Comparison of ENCODE assay signal across 9 cellular contexts in genomic region chr16:1048442-1049112, GRCh38. TPM values are rescaled to one million over a fixed set of nuclear protein-coding genes. Genes with fewer than 3 reads are reported as not detected.
A peak's percentile ranks its signal among the peaks of the same experiment; 100 is the strongest.
DNase-seq lines count a peak whose midpoint lies in the region; ATAC-seq and TF ChIP-seq lines count a peak whose summit lies in the region.
"Had no signal": no experiment of that assay in that cellular context is flagged by ENCODE, and none has a peak within 500 bp of the region (broad histone marks: within the 10 kb centered on the region; RNA-seq: fewer than 3 reads in every experiment).

No MANE protein-coding gene starts in this region.

- no peak overlapping the region for H3K27ac ChIP-seq in 22Rv1
- H3K27ac ChIP-seq in CD4-positive, alpha-beta memory T cell (ENCODE audit: low read depth, low read length): no peak overlapping the region

- intact Hi-C loops in CD4-positive, alpha-beta memory T cell (cut with micrococcal nuclease): no loop called here
- intact Hi-C loops in posterior vena cava (cut with DNase I): no loop called here

- H3K36me3 Mint-ChIP-seq in activated CD8-positive, alpha-beta T cell treated with anti-CD3 and anti-CD28 coated beads, Interleukin-2, amount 10 ng/mL, durations not matched to agents 7 days and 5 days (ENCODE audit: low read depth): no peaks in the 10 kb centered on the region
- no peaks in the 10 kb centered on the region for H3K36me3 Mint-ChIP-seq in CD4-positive, alpha-beta memory T cell
- H3K36me3 Mint-ChIP-seq in T-helper 2 cell treated with Interferon-gamma antibody and Interleukin-4, amounts not matched to agents 5 μg/mL and 100 μg/mL, for 36 hours (ENCODE audit: low read depth): no peaks in the 10 kb centered on the region

- no peak overlapping the region for H3K4me3 Mint-ChIP-seq in activated CD8-positive, alpha-beta T cell treated with anti-CD3 and anti-CD28 coated beads, Interleukin-2, amount 10 ng/mL, durations not matched to agents 7 days and 5 days
- no peak overlapping the region for H3K4me3 Mint-ChIP-seq in CD4-positive, alpha-beta memory T cell
- no peak overlapping the region for H3K4me3 Mint-ChIP-seq in T-helper 2 cell treated with Interferon-gamma antibody and Interleukin-4, amounts not matched to agents 5 μg/mL and 100 μg/mL, for 36 hours

- TF ChIP-seq CTCF in 22Rv1 (IDR thresholded peaks at IDR 0.05): peak; percentile 17

- H3K9me3 Mint-ChIP-seq in activated CD8-positive, alpha-beta T cell treated with anti-CD3 and anti-CD28 coated beads, Interleukin-2, amount 10 ng/mL, durations not matched to agents 7 days and 5 days (ENCODE audit: insufficient read depth): no peaks in the 10 kb centered on the region
- H3K9me3 Mint-ChIP-seq in CD4-positive, alpha-beta memory T cell: no peaks in the 10 kb centered on the region
- no peaks in the 10 kb centered on the region for H3K9me3 Mint-ChIP-seq in T-helper 2 cell treated with Interferon-gamma antibody and Interleukin-4, amounts not matched to agents 5 μg/mL and 100 μg/mL, for 36 hours

- peaks cover 4% of the 10 kb centered on the region; the same call in 1 of the 2 replicates for H3K4me1 ChIP-seq in ES-I3 (ENCODE audit: insufficient read depth, low read length)
- H3K4me1 ChIP-seq in CD4-positive, alpha-beta memory T cell (ENCODE audit: insufficient read depth, low read length): no peaks in the 10 kb centered on the region

- no peaks in the 10 kb centered on the region for H3K27me3 Mint-ChIP-seq in activated CD8-positive, alpha-beta T cell treated with anti-CD3 and anti-CD28 coated beads, Interleukin-2, amount 10 ng/mL, durations not matched to agents 7 days and 5 days (ENCODE audit: low read depth)
- no peaks in the 10 kb centered on the region for H3K27me3 Mint-ChIP-seq in CD4-positive, alpha-beta memory T cell
- no peaks in the 10 kb centered on the region for H3K27me3 Mint-ChIP-seq in T-helper 2 cell treated with Interferon-gamma antibody and Interleukin-4, amounts not matched to agents 5 μg/mL and 100 μg/mL, for 36 hours (ENCODE audit: low read depth)

- no peak overlapping the region for H3K4me3 ChIP-seq in CD4-positive, alpha-beta memory T cell (ENCODE audit: low read length in 2 of 2)

- H3K9ac ChIP-seq in ES-I3 (ENCODE audit: low read depth, low read length): peak overlapping the region; percentile 28; the same call in 1 of the 2 replicates

- H3K27me3 ChIP-seq in CD4-positive, alpha-beta memory T cell (ENCODE audit: insufficient read depth, low read length): no peaks in the 10 kb centered on the region

- no peaks in the 10 kb centered on the region for H3K4me1 Mint-ChIP-seq in activated CD8-positive, alpha-beta T cell treated with anti-CD3 and anti-CD28 coated beads, Interleukin-2, amount 10 ng/mL, durations not matched to agents 7 days and 5 days (ENCODE audit: low read depth)
- no peaks in the 10 kb centered on the region for H3K4me1 Mint-ChIP-seq in CD4-positive, alpha-beta memory T cell
- H3K4me1 Mint-ChIP-seq in T-helper 2 cell treated with Interferon-gamma antibody and Interleukin-4, amounts not matched to agents 5 μg/mL and 100 μg/mL, for 36 hours (ENCODE audit: low read depth): no peaks in the 10 kb centered on the region

- no peaks in the 10 kb centered on the region for H3K9me3 ChIP-seq in ES-I3 (ENCODE audit: control insufficient read depth, insufficient read depth, low read length)
- H3K9me3 ChIP-seq in CD4-positive, alpha-beta memory T cell (ENCODE audit: control insufficient read depth in 1 of 2, low read length in 2 of 2): no peaks in the 10 kb centered on the region

- peak; percentile 42 for ATAC-seq in activated CD8-positive, alpha-beta T cell treated with anti-CD3 and anti-CD28 coated beads, Interleukin-2, amount 10 ng/mL, durations not matched to agents 7 days and 5 days

- POLR2A ChIA-PET in activated CD8-positive, alpha-beta T cell treated with anti-CD3 and anti-CD28 coated beads, Interleukin-2, amount 10 ng/mL, durations not matched to agents 7 days and 5 days (lab: Charles Lee): no interaction called here
- POLR2A ChIA-PET in CD4-positive, alpha-beta memory T cell (lab: Charles Lee; ENCODE audit: partially characterized antibody): no interaction called here

- peak; percentile 24 for DNase-seq in activated CD8-positive, alpha-beta T cell treated with anti-CD3 and anti-CD28 coated beads, Interleukin-2, amount 10 ng/mL, durations not matched to agents 7 days and 5 days
- DNase-seq in iPS-NIHi7 (ENCODE audit: extremely low spot score) (peak; percentile 91), GF-D8 (lab: John Stamatoyannopoulos, UW) (no peak), posterior vena cava (ENCODE audit: low spot score) (no peak)
- no peak for DNase-seq in CD4-positive, alpha-beta memory T cell
- no peak for DNase-seq in T-helper 2 cell treated with Interferon-gamma antibody and Interleukin-4, amounts not matched to agents 5 μg/mL and 100 μg/mL, for 36 hours (ENCODE audit: low spot score)

- CTCF ChIA-PET in activated CD8-positive, alpha-beta T cell treated with anti-CD3 and anti-CD28 coated beads, Interleukin-2, amount 10 ng/mL, durations not matched to agents 7 days and 5 days (lab: Charles Lee): no interaction called here
- CTCF ChIA-PET in CD4-positive, alpha-beta memory T cell (lab: Charles Lee; ENCODE audit: partially characterized antibody): no interaction called here

- no peaks in the 10 kb centered on the region for H3K36me3 ChIP-seq in ES-I3 (ENCODE audit: insufficient read depth, low read length)
- H3K36me3 ChIP-seq in CD4-positive, alpha-beta memory T cell (ENCODE audit: insufficient read depth, low read length): no peaks in the 10 kb centered on the region

- H3K27ac Mint-ChIP-seq in activated CD8-positive, alpha-beta T cell treated with anti-CD3 and anti-CD28 coated beads, Interleukin-2, amount 10 ng/mL, durations not matched to agents 7 days and 5 days: no peak overlapping the region
- H3K27ac Mint-ChIP-seq in CD4-positive, alpha-beta memory T cell: no peak overlapping the region
- no peak overlapping the region for H3K27ac Mint-ChIP-seq in T-helper 2 cell treated with Interferon-gamma antibody and Interleukin-4, amounts not matched to agents 5 μg/mL and 100 μg/mL, for 36 hours

RNA-seq across cellular contexts. Expression of gene SSTR5, which starts 24.0 kb away (rescaled TPM):
- total RNA-seq in activated CD8-positive, alpha-beta T cell treated with anti-CD3 and anti-CD28 coated beads, Interleukin-2, amount 10 ng/mL, durations not matched to agents 7 days and 5 days: not detected
- total RNA-seq in CD4-positive, alpha-beta memory T cell: not detected
- polyA plus RNA-seq in CD4-positive, alpha-beta memory T cell: not detected
- total RNA-seq in posterior vena cava: not detected
- total RNA-seq: T-helper 1 cell treated with Interleukin-12 subunit alpha and Interleukin-12 subunit beta and Interleukin-4 antibody, amounts not matched to agents 30 ng/mL and 1 ng/mL, for 36 hours had no signal

RNA-seq across cellular contexts. Expression of gene C1QTNF8, which starts 47.5 kb away (rescaled TPM):
- not detected for total RNA-seq in activated CD8-positive, alpha-beta T cell treated with anti-CD3 and anti-CD28 coated beads, Interleukin-2, amount 10 ng/mL, durations not matched to agents 7 days and 5 days
- total RNA-seq in CD4-positive, alpha-beta memory T cell: not detected
- polyA plus RNA-seq in CD4-positive, alpha-beta memory T cell: not detected
- total RNA-seq in posterior vena cava: not detected
- total RNA-seq: T-helper 1 cell treated with Interleukin-12 subunit alpha and Interleukin-12 subunit beta and Interleukin-4 antibody, amounts not matched to agents 30 ng/mL and 1 ng/mL, for 36 hours had no signal

Comparison
In these comparisons a context has a peak if more than half of its experiments do, and no peak if none do; other contexts are left out.
1. DNase-seq: peak in activated CD8-positive, alpha-beta T cell treated with anti-CD3 and anti-CD28 coated beads, Interleukin-2, amount 10 ng/mL, durations not matched to agents 7 days and 5 days (single experiment) and iPS-NIHi7 (single experiment); none in CD4-positive, alpha-beta memory T cell (0 of 5), GF-D8 (single experiment), posterior vena cava (single experiment) and T-helper 2 cell treated with Interferon-gamma antibody and Interleukin-4, amounts not matched to agents 5 μg/mL and 100 μg/mL, for 36 hours (single experiment).